ENCODE assay signal across 22 cellular contexts in the genomic region with DNA sequence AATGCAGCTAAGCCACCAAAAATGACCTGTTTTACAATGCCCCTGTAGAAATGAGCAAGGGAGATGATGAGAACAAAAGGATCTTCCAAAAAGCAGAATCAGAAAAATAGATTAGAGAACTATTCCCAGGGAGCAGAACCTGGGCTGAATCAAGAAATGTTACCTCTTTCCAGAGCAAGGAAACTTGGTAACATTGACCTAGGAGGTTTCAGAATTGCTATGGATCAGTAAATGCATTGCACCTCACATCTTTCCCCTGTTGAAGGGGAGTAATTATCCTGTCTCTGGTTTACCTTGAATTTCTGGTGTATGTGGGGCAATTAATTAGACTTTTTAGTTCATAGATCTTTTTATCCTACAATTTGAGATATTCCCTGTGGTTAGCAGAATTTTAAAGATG.
A peak's percentile ranks its signal among the peaks of the same experiment; 100 is the strongest.
DNase-seq lines count a peak whose midpoint lies in the region; ATAC-seq and TF ChIP-seq lines count a peak whose summit lies in the region.
"Had no signal": no experiment of that assay in that cellular context is flagged by ENCODE, and none has a peak within 500 bp of the region (broad histone marks: within the 10 kb centered on the region; RNA-seq: fewer than 3 reads in every experiment).

No MANE protein-coding gene starts in this region.

- H3K4me3 Mint-ChIP-seq in nephron: no peak overlapping the region
- H3K4me3 Mint-ChIP-seq: CD4-positive, alpha-beta T cell had no signal

- H3K27ac ChIP-seq in VCaP (0 out of 2 replicates have a peak overlapping the region, but pooled peaks have one; percentile 52), caudate nucleus (ENCODE audit: low read depth, low read length) (peak overlapping the region; percentile 85), thoracic aorta (peak overlapping the region; percentile 83 to 86)
- H3K27ac ChIP-seq: A549; BLaER1 treated with 17β-estradiol and CSF1 and Interleukin-3, amounts not matched to agents 10 nM and 100 nM; KMS-11; RWPE1; SK-N-MC had no signal

- H3K9me3 ChIP-seq in thoracic aorta: no peaks in the 10 kb centered on the region

- H3K27me3 ChIP-seq in thoracic aorta (replicated peaks; ENCODE audit: insufficient read depth): no peaks in the 10 kb centered on the region
- H3K27me3 ChIP-seq: BLaER1 treated with 17β-estradiol and CSF1 and Interleukin-3, amounts not matched to agents 10 nM and 100 nM had no signal

- H3K4me1 ChIP-seq in thoracic aorta (ENCODE audit: control insufficient read depth in 1 of 2, low read depth in 2 of 2): peaks cover 33 to 53% of the 10 kb centered on the region in 2 donors

- ATAC-seq in thoracic aorta (ENCODE audit: insufficient number of reproducible peaks, low FRiP score, low read depth) (no peak), HG02763 (IDR thresholded peaks at IDR 0.05; ENCODE audit: unreplicated experiment) (no peak)
- ATAC-seq: A549, Panc1 had no signal

- no peaks in the 10 kb centered on the region for H3K27me3 Mint-ChIP-seq in nephron (ENCODE audit: low read depth)

- H3K4me1 Mint-ChIP-seq in nephron: peaks cover 49% of the 10 kb centered on the region

- H3K9me3 Mint-ChIP-seq in nephron: peaks cover 7% of the 10 kb centered on the region
- H3K9me3 Mint-ChIP-seq: CD4-positive, alpha-beta T cell had no signal

- no peak for DNase-seq in caudate nucleus (lab: John Stamatoyannopoulos, UW)
- no peak for DNase-seq in thoracic aorta (ENCODE audit: low spot score)
- DNase-seq in stimulated activated naive CD4-positive, alpha-beta T cell treated with Interleukin-2 at 50 U/mL for 16 hours (lab: John Stamatoyannopoulos, UW): no peak
- DNase-seq in SK-N-DZ (ENCODE audit: low spot score): no peak
- DNase-seq: AML-193; CD4-positive, alpha-beta T cell; H7; IMR-90; MM.1S; NCI-H1694; NCI-H2029 treated with DMSO at 0.1 percent for 48 hours; NCI-H526; SHP77 treated with DMSO at 0.1 percent for 48 hours had no signal

- no peaks in the 10 kb centered on the region for H3K36me3 Mint-ChIP-seq in nephron (ENCODE audit: low read depth)

- TF ChIP-seq CTCF in VCaP (conservative IDR thresholded peaks at IDR 0.05) (no peak), nephron (IDR thresholded peaks at IDR 0.05; ENCODE audit: unreplicated experiment in 3 of 3) (no peak), thoracic aorta (IDR thresholded peaks at IDR 0.05) (no peak)

- no peak overlapping the region for H3K4me3 ChIP-seq in thoracic aorta
- H3K4me3 ChIP-seq: A549; BLaER1 treated with 17β-estradiol and CSF1 and Interleukin-3, amounts not matched to agents 10 nM and 100 nM; SK-N-MC had no signal

- H3K36me3 ChIP-seq in thoracic aorta: no peaks in the 10 kb centered on the region
- H3K36me3 ChIP-seq: BLaER1 treated with 17β-estradiol and CSF1 and Interleukin-3, amounts not matched to agents 10 nM and 100 nM had no signal

- peak overlapping the region; percentile 93 to 99 (median 98) for H3K27ac Mint-ChIP-seq in nephron
- H3K27ac Mint-ChIP-seq: CD4-positive, alpha-beta T cell had no signal
